Comparison of ENCODE assay signal across 24 cellular contexts in the genomic region with DNA sequence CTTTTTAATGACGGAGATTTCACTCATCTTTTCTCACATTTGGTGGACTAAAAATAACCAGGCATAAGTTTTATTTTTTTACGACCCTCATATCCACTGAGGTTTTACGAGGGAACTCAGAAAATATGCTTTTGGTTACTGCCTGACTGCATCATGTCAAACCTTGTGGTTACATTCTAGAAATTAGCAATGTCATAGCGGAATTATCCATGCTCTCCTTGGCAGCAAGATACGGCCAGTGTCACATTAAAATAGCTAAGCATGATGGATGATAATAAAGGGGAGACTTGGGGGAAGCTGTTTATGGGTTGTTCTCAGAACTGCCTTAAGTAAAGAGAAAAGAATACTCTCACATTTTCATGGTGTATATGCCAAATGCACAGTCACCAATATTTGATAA.
"Had no signal": no experiment of that assay in that cellular context is flagged by ENCODE, and none has a peak within 500 bp of the region (broad histone marks: within the 10 kb centered on the region; RNA-seq: fewer than 3 reads in every experiment).

No MANE protein-coding gene starts in this region.

- H3K27ac ChIP-seq: dorsolateral prefrontal cortex, esophagus muscularis mucosa, gastroesophageal sphincter, neutrophil, psoas muscle, stomach, thoracic aorta had no signal

- H3K27me3 ChIP-seq: dorsolateral prefrontal cortex, esophagus muscularis mucosa, gastroesophageal sphincter, neutrophil, stomach had no signal

- H3K4me3 ChIP-seq: dorsolateral prefrontal cortex, esophagus muscularis mucosa, gastroesophageal sphincter, lung, psoas muscle, stomach, thoracic aorta had no signal

- DNase-seq: cortex of kidney; dorsolateral prefrontal cortex; effector CD8-positive, alpha-beta T cell; foreskin fibroblast; glutamatergic neuron; kidney; left cardiac atrium; left ventricle myocardium superior; mesenchymal stem cell; naive B cell; nephron progenitor cell; psoas muscle; stimulated activated CD4-positive, alpha-beta T cell treated with anti-CD3 and anti-CD28 coated beads, Interleukin-2, amount 100 ng/mL, for 24 hours; stimulated activated CD4-positive, alpha-beta T cell treated with anti-CD3 and anti-CD28 coated beads, Interleukin-4, amount 100 ng/mL, for 4 hours; stimulated activated naive B cell treated with anti-CD40 and anti-IgM and Interleukin-4, amounts not matched to agents 10 μg/mL and 1 μg/mL and 100 μg/mL, for 72 hours; stomach; substantia nigra; trophoblast cell had no signal

- ATAC-seq: gastroesophageal sphincter; left cardiac atrium; psoas muscle; sciatic nerve; stimulated activated naive B cell treated with anti-CD40 and anti-IgM and Interleukin-4, amounts not matched to agents 10 μg/mL and 1 μg/mL and 100 μg/mL, for 72 hours had no signal

- H3K9me3 ChIP-seq: esophagus muscularis mucosa, gastroesophageal sphincter, neutrophil, psoas muscle, stomach, thoracic aorta had no signal

- H3K36me3 ChIP-seq: esophagus muscularis mucosa, gastroesophageal sphincter, neutrophil, stomach, thoracic aorta had no signal

- FAIRE-seq: kidney had no signal
